Comparison of ENCODE assay signal across 8 cellular contexts in genomic region chr18:75209952-75210261, GRCh38. TPM values are rescaled to one million over a fixed set of nuclear protein-coding genes. Genes with fewer than 3 reads are reported as not detected.
DNase-seq lines count a peak whose midpoint lies in the region; ATAC-seq and TF ChIP-seq lines count a peak whose summit lies in the region.

No MANE protein-coding gene starts in this region.

- in situ Hi-C loops in Panc1 (cut with HindIII; ENCODE audit: low pct_unique_long_range_greater_than_20kb, low sequenced_read_pairs): no loop called here

- peak overlapping the region; percentile 95 for H3K27ac ChIP-seq in Panc1 (ENCODE audit: low read length)

- H3K9me3 ChIP-seq in Panc1 (ENCODE audit: control insufficient read depth, insufficient read depth, low read depth, low read length): no peaks in the 10 kb centered on the region

- peaks cover 51% of the 10 kb centered on the region for H3K4me1 ChIP-seq in Panc1 (ENCODE audit: control insufficient read depth, insufficient read depth, low read length)

- POLR2A ChIA-PET in Panc1 (lab: Charles Lee): interaction anchor here (0.6 kb wide), 2 partner anchors 358 to 499 kb away, joined by 4 to 9 read pairs; no protein-coding TSS in a partner anchor

- H3K27me3 ChIP-seq in Panc1 (ENCODE audit: control insufficient read depth, insufficient read depth, low read length): no peaks in the 10 kb centered on the region

- no peaks in the 10 kb centered on the region for H3K36me3 ChIP-seq in Panc1 (ENCODE audit: control insufficient read depth, insufficient read depth, low read length)

- DNase-seq in NCI-H82 (lab: John Stamatoyannopoulos, UW): peak; percentile 44
- no peak for DNase-seq in NCI-H82 treated with DMSO at 0.1 percent for 48 hours (lab: John Stamatoyannopoulos, UW; ENCODE audit: unreplicated experiment)
- DNase-seq in Panc1 (ENCODE audit: low read depth, low spot score): no peak
- DNase-seq in erythroblast (lab: John Stamatoyannopoulos, UW): peak; percentile 75 to 76
- DNase-seq in retinal pigment epithelial cell (ENCODE audit: low read depth): no peak
- no peak for DNase-seq in globus pallidus (ENCODE audit: low spot score)
- DNase-seq in activated CD4-positive, CD25-positive, alpha-beta regulatory T cell treated with anti-CD3 and anti-CD28 coated beads, Interleukin-2, amount 50 U/mL, for 72 hours: no peak

- no peak for TF ChIP-seq CTCF in Panc1 (IDR thresholded peaks at IDR 0.05)
- TF ChIP-seq CTCF in retinal pigment epithelial cell (conservative IDR thresholded peaks at IDR 0.05; ENCODE audit: low read depth, low read length): no peak

- intact Hi-C loops in Panc1 (cut with micrococcal nuclease; ENCODE audit: unreplicated experiment): loop anchor here (2.0 to 10.0 kb wide), 3 partner anchors 313 to 1139 kb away; no protein-coding TSS in a partner anchor

- H3K4me3 ChIP-seq in Panc1 (ENCODE audit: low read depth in 2 of 2, low read length in 2 of 2) (peak overlapping the region; percentile 84 to 89), retinal pigment epithelial cell (ENCODE audit: low read length) (peak overlapping the region; percentile 63)

- TF ChIP-seq POLR2A in erythroblast (IDR thresholded peaks at IDR 0.05; ENCODE audit: low read length): no peak

- ATAC-seq in Panc1: no peak
- ATAC-seq in GM21447 (IDR thresholded peaks at IDR 0.05; ENCODE audit: unreplicated experiment): no peak

- BruUV-seq in Panc1 (replicated peaks; lab: Mats Ljungman, UMichigan): no TSS peak

- CTCF ChIA-PET in Panc1 (lab: Charles Lee): interaction anchor here (0.6 kb wide), 1 partner anchor 130 kb away, joined by 4 read pairs; no protein-coding TSS in a partner anchor

RNA-seq across cellular contexts. Expression of gene TSHZ1, which starts 0.7 kb away (rescaled TPM):
- 10.0 TPM for total RNA-seq in Panc1 (2021; ENCODE audit: unreplicated experiment)
- polyA plus RNA-seq in Panc1 (2012; ENCODE audit: insufficient read length): 13.7 TPM

RNA-seq across cellular contexts. Expression of gene PTGR3, which starts 1.0 kb away (rescaled TPM):
- total RNA-seq in Panc1 (2021; ENCODE audit: unreplicated experiment): 45.0 TPM
- polyA plus RNA-seq in Panc1 (2012; ENCODE audit: insufficient read length): 28.9 TPM

Comparison
In these comparisons a context has a peak if more than half of its experiments do, and no peak if none do; other contexts are left out.
1. DNase-seq: peak in NCI-H82 (single experiment) and erythroblast (2 of 2); none in NCI-H82 treated with DMSO at 0.1 percent for 48 hours (single experiment), Panc1 (single experiment), retinal pigment epithelial cell (single experiment), globus pallidus (single experiment) and activated CD4-positive, CD25-positive, alpha-beta regulatory T cell treated with anti-CD3 and anti-CD28 coated beads, Interleukin-2, amount 50 U/mL, for 72 hours (single experiment).